17 cellular contexts compared by ENCODE assay signal in the genomic region with DNA sequence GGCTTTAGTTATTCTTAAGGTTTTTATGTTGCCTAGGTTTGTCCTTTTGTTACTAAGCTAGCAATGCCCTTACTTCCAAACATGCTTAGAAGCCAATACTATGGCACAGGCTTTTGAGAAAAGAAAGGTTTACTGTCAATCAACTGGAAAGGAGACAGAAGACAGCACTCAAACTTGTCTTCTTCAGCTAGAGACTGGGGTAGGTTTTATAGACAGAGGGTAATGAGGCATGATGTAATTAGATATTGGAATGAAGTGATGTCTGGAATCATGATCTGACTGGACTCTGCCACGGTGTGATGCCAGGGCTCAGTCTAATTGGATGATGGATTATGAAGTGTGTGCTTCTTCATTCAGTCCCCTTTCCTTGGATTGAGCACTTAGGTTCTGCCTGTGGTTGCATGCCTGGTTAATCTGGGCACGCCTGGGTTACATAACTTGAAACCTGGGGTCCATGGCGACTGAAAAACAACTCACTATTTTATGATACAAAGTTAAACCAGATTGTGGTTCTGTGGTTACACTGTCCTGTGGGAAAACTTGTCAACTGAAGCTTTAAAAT.
DNase-seq lines count a peak whose midpoint lies in the region; ATAC-seq and TF ChIP-seq lines count a peak whose summit lies in the region.
"Had no signal": no experiment of that assay in that cellular context is flagged by ENCODE, and none has a peak within 500 bp of the region (broad histone marks: within the 10 kb centered on the region; RNA-seq: fewer than 3 reads in every experiment).

No MANE protein-coding gene starts in this region.

- in situ Hi-C loops in astrocyte of the cerebellum (cut with HindIII; ENCODE audit: low sequenced_read_pairs) = no loop called here

- DNase-seq in NCI-H1417 (lab: John Stamatoyannopoulos, UW) (peak in 2 of 3 experiments; percentile 21 to 22), NCI-H1417 treated with DMSO at 0.1 percent for 48 hours (lab: John Stamatoyannopoulos, UW) (no peak), NCI-H446 (lab: John Stamatoyannopoulos, UW) (peak; percentile 34 to 81), astrocyte of the cerebellum (ENCODE audit: low read depth) (peak; percentile 64), renal cortical epithelial cell (ENCODE audit: low read depth) (peak; percentile 76), inferior parietal cortex (ENCODE audit: extremely low spot score) (no peak), hypothalamus (lab: John Stamatoyannopoulos, UW) (no peak)
- DNase-seq: 8988T; activated CD4-positive, CD25-positive, alpha-beta regulatory T cell treated with anti-CD3 and anti-CD28 coated beads, Interleukin-2, amount 50 U/mL, for 72 hours; activated gamma-delta T cell treated with Interleukin-2 at 50 U/mL for 16 hours; amygdala; Karpas-422; naive B cell; NCI-H1436 treated with DMSO at 0.1 percent for 48 hours; NCI-H774; stimulated activated naive CD4-positive, alpha-beta T cell treated with Interleukin-2 at 50 U/mL for 16 hours had no signal

- no peak overlapping the region for H3K4me3 ChIP-seq in astrocyte of the cerebellum (ENCODE audit: low read depth, low read length)

- no peak for ATAC-seq in HG03097 (IDR thresholded peaks at IDR 0.05; ENCODE audit: low FRiP score, unreplicated experiment)

- no peak for TF ChIP-seq CTCF in astrocyte of the cerebellum (IDR thresholded peaks at IDR 0.05; ENCODE audit: low read depth, low read length, missing control alignments)

Comparison
In these comparisons a context has a peak if more than half of its experiments do, and no peak if none do; other contexts are left out.
1. DNase-seq: peak in NCI-H1417 (2 of 3), NCI-H446 (2 of 2), astrocyte of the cerebellum (single experiment) and renal cortical epithelial cell (single experiment); none in NCI-H1417 treated with DMSO at 0.1 percent for 48 hours (single experiment), inferior parietal cortex (single experiment) and hypothalamus (0 of 51).